Comparison of ENCODE assay signal across 17 cellular contexts in the genomic region with DNA sequence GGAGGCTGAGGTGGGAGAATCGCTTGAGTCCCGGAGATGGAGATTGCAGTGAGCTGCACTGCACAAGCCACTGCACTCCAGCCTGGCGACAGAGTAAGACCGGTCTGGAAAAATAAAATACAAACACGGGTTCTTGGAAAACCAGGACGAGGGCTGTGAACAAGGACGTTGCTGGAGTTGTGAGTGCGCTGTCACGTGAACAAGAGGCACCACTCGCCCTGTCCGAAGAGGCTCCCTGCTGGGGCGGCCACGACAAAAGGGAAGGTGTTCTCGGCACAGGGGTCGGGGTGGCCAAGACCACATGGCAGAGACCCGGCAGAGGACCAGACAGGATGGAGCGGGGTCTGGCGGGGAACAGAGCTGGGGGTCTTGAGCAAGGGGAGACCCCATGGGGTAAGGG. TPM values are rescaled to one million over a fixed set of nuclear protein-coding genes. Genes with fewer than 3 reads are reported as not detected.
DNase-seq lines count a peak whose midpoint lies in the region; ATAC-seq, FAIRE-seq and TF ChIP-seq lines count a peak whose summit lies in the region.
"Had no signal": no experiment of that assay in that cellular context is flagged by ENCODE, and none has a peak within 500 bp of the region (broad histone marks: within the 10 kb centered on the region; RNA-seq: fewer than 3 reads in every experiment).

No MANE protein-coding gene starts in this region.

- WGBS in HepG2 (ENCODE audit: low lambda C conversion rate), result 76% methylated on average over 18 of the region's 18 CpGs
- 71 to 82% (median 78%) methylated on average over 18 of the region's 18 CpGs for whole genome bisulfite sequencing in spleen, 5 donors

- POLR2A ChIA-PET in HepG2 (lab: Yijun Ruan, JAX), result interaction anchor here (0.8 to 4.6 kb wide), 8 partner anchors 11 to 127 kb away, joined by 3 to 99 read pairs (median 44); a partner anchor contains a TSS

- H3K4me1 ChIP-seq in HepG2 (ENCODE audit: insufficient read depth, low read length) (peaks cover 70% of the 10 kb centered on the region), spleen (peaks cover 33 to 64% (median 55%) of the 10 kb centered on the region in 6 donors)

- H3K27me3 ChIP-seq in HepG2 (ENCODE audit: control insufficient read depth in 1 of 2, insufficient read depth in 2 of 2, low read length in 2 of 2) (peaks cover 2 to 26% of the 10 kb centered on the region in 2 experiments; a peak in 3 of 5 replicates), spleen (replicated peaks in 1 of 7) (peaks cover 0 to 31% (median 0%) of the 10 kb centered on the region in 7 donors)

- CTCF ChIA-PET in HepG2 (lab: Yijun Ruan, JAX; ENCODE audit: low intra/inter-chr PET ratio, low total read pairs), result no interaction called here

- H3K36me3 ChIP-seq in HepG2 (replicated peaks in 1 of 2; ENCODE audit: control insufficient read depth in 1 of 2, insufficient read depth in 2 of 2, low read length in 2 of 2) (no peaks in the 10 kb centered on the region), spleen (no peaks in the 10 kb centered on the region)
- H3K36me3 ChIP-seq: tibial artery had no signal

- TF ChIP-seq CTCF in HepG2 (CRISPR knock-in tag; IDR thresholded peaks at IDR 0.05), result no peak
- TF ChIP-seq CTCF in spleen (IDR thresholded peaks at IDR 0.05 in 8 of 11, conservative IDR thresholded peaks at IDR 0.05 in 3 of 11), result no peak

- TF ChIP-seq RAD21 in HepG2 (CRISPR knock-in tag; IDR thresholded peaks at IDR 0.05), result no peak

- H3K9me3 ChIP-seq in HepG2 (ENCODE audit: low read length), result no peaks in the 10 kb centered on the region
- no peaks in the 10 kb centered on the region for H3K9me3 ChIP-seq in spleen
- H3K9me3 ChIP-seq: tibial artery had no signal

- no peak for TF ChIP-seq EP300 in HepG2 (IDR thresholded peaks at IDR 0.05; ENCODE audit: low read depth in 2 of 2, low read length in 2 of 2)
- no peak for TF ChIP-seq EP300 in HepG2 (CRISPR knock-in tag; IDR thresholded peaks at IDR 0.05; ENCODE audit: borderline replicate concordance)

- intact Hi-C loops in HepG2 (cut with micrococcal nuclease; ENCODE audit: unreplicated experiment) (loop anchor here (1.0 to 5.0 kb wide), 2 partner anchors 17 to 61 kb away; no protein-coding TSS in a partner anchor), spleen (cut with DNase I; ENCODE audit: low total_unique reads) (no loop called here)

- in situ Hi-C loops in HepG2 (cut with HindIII; ENCODE audit: extremely low pct_ligation_motif_present, low pct_unique_long_range_greater_than_20kb), result loop anchor here (25.0 kb wide), 1 partner anchor 271 kb away; no protein-coding TSS in a partner anchor

- H3K79me2 ChIP-seq in HepG2 (ENCODE audit: insufficient read depth, low read length), result no peaks in the 10 kb centered on the region

- no peak for FAIRE-seq in HepG2 (lab: Jason Lieb, UNC)

- H3K27ac ChIP-seq in HepG2 (ENCODE audit: extremely low read length, insufficient read depth, low read length), result no peak overlapping the region
- peak overlapping the region; percentile 61 to 94 (median 92) for H3K27ac ChIP-seq in spleen
- H3K27ac ChIP-seq: 22Rv1 had no signal

- TF ChIP-seq POLR2A in HepG2 (IDR thresholded peaks at IDR 0.05; ENCODE audit: insufficient read depth in 1 of 2, low read depth in 2 of 2, low read length in 2 of 2) (no peak), spleen (IDR thresholded peaks at IDR 0.05) (no peak), GM18505 (IDR thresholded peaks at IDR 0.05; ENCODE audit: borderline replicate concordance, extremely low read depth, insufficient read depth, insufficient read length) (no peak)

- peak in 2 of 3 experiments; percentile 28 to 41 for DNase-seq in NCI-H1417 (lab: John Stamatoyannopoulos, UW)
- DNase-seq in NCI-H1417 treated with DMSO at 0.1 percent for 48 hours (lab: John Stamatoyannopoulos, UW), result no peak
- DNase-seq in NCI-H69 (lab: John Stamatoyannopoulos, UW), result peak; percentile 39
- DNase-seq in HepG2 (ENCODE audit: low spot score), result no peak
- no peak for DNase-seq in spleen
- no peak for DNase-seq in activated effector memory CD4-positive, alpha-beta T cell treated with anti-CD3 and anti-CD28 coated beads, Interleukin-2, amount 50 U/mL, for 16 hours
- DNase-seq: activated naive CD4-positive, alpha-beta T cell treated with anti-CD3 and anti-CD28 coated beads, Interleukin-2, amount 10 ng/mL, durations not matched to agents 7 days and 5 days; CD8-positive, alpha-beta memory T cell; effector CD8-positive, alpha-beta T cell; midbrain; MM.1S; NK-92 treated with Interleukin-12 subunit alpha and Interleukin-12 subunit beta, amount 100 ng/mL, for 24 hours; posterior cingulate gyrus; tibial artery had no signal

- peak overlapping the region; percentile 94; the same call in 1 of the 2 replicates for H3K9ac ChIP-seq in HepG2 (ENCODE audit: insufficient read depth, low read depth, low read length)

- H3K4me3 ChIP-seq in HepG2 (replicated peaks in 1 of 3; ENCODE audit: insufficient read depth in 1 of 3, low read depth in 2 of 3, low read length in 3 of 3) (peak overlapping the region in 1 of 3 experiments; percentile 88; a peak in 1 of 6 replicates), spleen (peak overlapping the region in 2 of 8 donors; percentile 20 to 62)

- no peak for ATAC-seq in HepG2
- ATAC-seq in GM18909 (IDR thresholded peaks at IDR 0.05; ENCODE audit: poor library complexity, unreplicated experiment), result no peak
- no peak for ATAC-seq in GM18505 (IDR thresholded peaks at IDR 0.05; ENCODE audit: unreplicated experiment)

- H2AFZ ChIP-seq in HepG2 (ENCODE audit: low read length), result no peak overlapping the region

- BruUV-seq in HepG2 (replicated peaks; lab: Mats Ljungman, UMichigan), result no TSS peak

- H4K20me1 ChIP-seq in HepG2 (ENCODE audit: insufficient read depth, low read length), result no peaks in the 10 kb centered on the region

- H3K4me2 ChIP-seq in HepG2 (ENCODE audit: low read depth, low read length), result peak overlapping the region; percentile 99

TF ChIP-seq in HepG2, 621 proteins besides CTCF, POLR2A, EP300 and RAD21:
- TF ChIP-seq ZFP36 (IDR thresholded peaks at IDR 0.05; ENCODE audit: borderline replicate concordance, low read depth, low read length, partially characterized antibody), result no peak
- TF ChIP-seq, protein P1, sequence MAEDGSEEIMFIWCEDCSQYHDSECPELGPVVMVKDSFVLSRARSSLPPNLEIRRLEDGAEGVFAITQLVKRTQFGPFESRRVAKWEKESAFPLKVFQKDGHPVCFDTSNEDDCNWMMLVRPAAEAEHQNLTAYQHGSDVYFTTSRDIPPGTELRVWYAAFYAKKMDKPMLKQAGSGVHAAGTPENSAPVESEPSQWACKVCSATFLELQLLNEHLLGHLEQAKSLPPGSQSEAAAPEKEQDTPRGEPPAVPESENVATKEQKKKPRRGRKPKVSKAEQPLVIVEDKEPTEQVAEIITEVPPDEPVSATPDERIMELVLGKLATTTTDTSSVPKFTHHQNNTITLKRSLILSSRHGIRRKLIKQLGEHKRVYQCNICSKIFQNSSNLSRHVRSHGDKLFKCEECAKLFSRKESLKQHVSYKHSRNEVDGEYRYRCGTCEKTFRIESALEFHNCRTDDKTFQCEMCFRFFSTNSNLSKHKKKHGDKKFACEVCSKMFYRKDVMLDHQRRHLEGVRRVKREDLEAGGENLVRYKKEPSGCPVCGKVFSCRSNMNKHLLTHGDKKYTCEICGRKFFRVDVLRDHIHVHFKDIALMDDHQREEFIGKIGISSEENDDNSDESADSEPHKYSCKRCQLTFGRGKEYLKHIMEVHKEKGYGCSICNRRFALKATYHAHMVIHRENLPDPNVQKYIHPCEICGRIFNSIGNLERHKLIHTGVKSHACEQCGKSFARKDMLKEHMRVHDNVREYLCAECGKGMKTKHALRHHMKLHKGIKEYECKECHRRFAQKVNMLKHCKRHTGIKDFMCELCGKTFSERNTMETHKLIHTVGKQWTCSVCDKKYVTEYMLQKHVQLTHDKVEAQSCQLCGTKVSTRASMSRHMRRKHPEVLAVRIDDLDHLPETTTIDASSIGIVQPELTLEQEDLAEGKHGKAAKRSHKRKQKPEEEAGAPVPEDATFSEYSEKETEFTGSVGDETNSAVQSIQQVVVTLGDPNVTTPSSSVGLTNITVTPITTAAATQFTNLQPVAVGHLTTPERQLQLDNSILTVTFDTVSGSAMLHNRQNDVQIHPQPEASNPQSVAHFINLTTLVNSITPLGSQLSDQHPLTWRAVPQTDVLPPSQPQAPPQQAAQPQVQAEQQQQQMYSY (CRISPR knock-in tag; IDR thresholded peaks at IDR 0.05), result 0 out of 2 replicates have a peak, but pooled peaks have one; percentile 43

RNA-seq across cellular contexts. Expression of a gene that starts 30.6 kb away (rescaled TPM):
- total RNA-seq in HepG2 (2016; rRNA removed; fragmentation: Illumina TruSeq; extraction: Trizol) (28.7 and 32.2 TPM in 2 replicates), spleen (10 to 100 TPM; 32.3 to 45.8 (median 34.0) TPM)
- total RNA-seq in HepG2 (2016; cell fraction: cytosol; rRNA removed; fragmentation: Illumina TruSeq; extraction: Trizol; ENCODE audit: low read depth), result 64.3 and 65.0 TPM in 2 replicates
- total RNA-seq in HepG2 (2016; cell fraction: insoluble cytoplasmic fraction; rRNA removed; fragmentation: Illumina TruSeq; extraction: Trizol), result 24.0 and 31.6 TPM in 2 replicates
- total RNA-seq in HepG2 (2016; cell fraction: membrane; rRNA removed; fragmentation: Illumina TruSeq; extraction: Trizol), result 72.1 and 78.0 TPM in 2 replicates
- 18.2 and 19.5 TPM in 2 replicates for total RNA-seq in HepG2 (2016; cell fraction: nucleus; rRNA removed; fragmentation: Illumina TruSeq; extraction: Trizol)
- polyA plus RNA-seq in HepG2 (2011; rRNA removed) (30.2 and 34.1 TPM in 2 replicates), spleen (10 to 100 TPM; 28.0 to 45.3 (median 35.0) TPM)
- 21.2 and 27.8 TPM in 2 replicates for polyA plus RNA-seq in HepG2 (2011; cell fraction: cytosol; rRNA removed)
- polyA plus RNA-seq in HepG2 (2011; cell fraction: nucleus; rRNA removed), result 62.0 and 64.4 TPM in 2 replicates
- polyA plus RNA-seq in HepG2 (2012), result 11.8 and 12.0 TPM in 2 replicates
- 61.3 and 64.0 TPM in 2 replicates for polyA plus RNA-seq in HepG2 (2016; cell fraction: cytosol; fragmentation: Illumina TruSeq; extraction: Trizol; ENCODE audit: low read depth)
- polyA plus RNA-seq in HepG2 (2016; cell fraction: insoluble cytoplasmic fraction; fragmentation: Illumina TruSeq; extraction: Trizol; ENCODE audit: low read depth), result 30.7 and 32.1 TPM in 2 replicates
- 65.3 TPM in 2 replicates for polyA plus RNA-seq in HepG2 (2016; cell fraction: membrane; fragmentation: Illumina TruSeq; extraction: Trizol; ENCODE audit: low read depth)
- 36.3 and 39.7 TPM in 2 replicates for polyA plus RNA-seq in HepG2 (2016; cell fraction: nucleus; fragmentation: Illumina TruSeq; extraction: Trizol; ENCODE audit: insufficient read depth, low read depth)
- polyA minus RNA-seq in HepG2 (2011; rRNA and poly(A)+ RNA removed; ENCODE audit: low replicate concordance), result 13.4 and 58.0 TPM in 2 replicates
- 6.0 and 8.0 TPM in 2 replicates for polyA minus RNA-seq in HepG2 (2011; cell fraction: cytosol; rRNA and poly(A)+ RNA removed)
- polyA minus RNA-seq in HepG2 (2011; cell fraction: nucleus; rRNA and poly(A)+ RNA removed), result 11.2 and 18.6 TPM in 2 replicates

Comparison
In these comparisons a context has a peak if more than half of its experiments do, and no peak if none do; other contexts are left out.
1. DNase-seq: peak in NCI-H1417 (2 of 3) and NCI-H69 (single experiment); none in NCI-H1417 treated with DMSO at 0.1 percent for 48 hours (single experiment), HepG2 (single experiment), spleen (single experiment) and activated effector memory CD4-positive, alpha-beta T cell treated with anti-CD3 and anti-CD28 coated beads, Interleukin-2, amount 50 U/mL, for 16 hours (single experiment).